ENCODE assay signal across 6 cellular contexts in genomic region chr19:19137556-19138109, GRCh38. TPM values are rescaled to one million over a fixed set of nuclear protein-coding genes. Genes with fewer than 3 reads are reported as not detected.
DNase-seq lines count a peak whose midpoint lies in the region; ATAC-seq and TF ChIP-seq lines count a peak whose summit lies in the region.

No MANE protein-coding gene starts in this region.

- peak overlapping the region; percentile 76 for H3K4me3 ChIP-seq in thoracic aorta

- no peaks in the 10 kb centered on the region for H3K27me3 Mint-ChIP-seq in activated naive CD4-positive, alpha-beta T cell treated with anti-CD3 and anti-CD28 coated beads, Interleukin-2, amount 50 U/mL, for 24 hours

- H3K27ac ChIP-seq in thoracic aorta, result no peak overlapping the region

- peaks cover 10% of the 10 kb centered on the region in 2 donors for H3K4me1 ChIP-seq in thoracic aorta (ENCODE audit: control insufficient read depth in 1 of 2, low read depth in 2 of 2)

- intact Hi-C loops in left cardiac atrium (cut with DNase I), result loop anchor here in 1 of 2 donors (2.0 kb wide), 1 partner anchor 85 kb away; no protein-coding TSS in a partner anchor

- ATAC-seq in left cardiac atrium (peak; percentile 13 to 20), thoracic aorta (ENCODE audit: insufficient number of reproducible peaks, low FRiP score, low read depth) (no peak), GM19452 (IDR thresholded peaks at IDR 0.05; ENCODE audit: unreplicated experiment) (no peak), GM18867 (IDR thresholded peaks at IDR 0.05; ENCODE audit: unreplicated experiment) (no peak)

- no peak for DNase-seq in activated naive CD4-positive, alpha-beta T cell treated with anti-CD3 and anti-CD28 coated beads, Interleukin-2, amount 50 U/mL, for 16 hours
- DNase-seq in left cardiac atrium (no peak), thoracic aorta (ENCODE audit: low spot score) (no peak)

- peaks cover 32% of the 10 kb centered on the region for H3K4me1 Mint-ChIP-seq in activated naive CD4-positive, alpha-beta T cell treated with anti-CD3 and anti-CD28 coated beads, Interleukin-2, amount 50 U/mL, for 24 hours

- H3K4me3 Mint-ChIP-seq in activated naive CD4-positive, alpha-beta T cell treated with anti-CD3 and anti-CD28 coated beads, Interleukin-2, amount 50 U/mL, for 24 hours, result peak overlapping the region; percentile 100

- no peak for TF ChIP-seq CTCF in thoracic aorta (IDR thresholded peaks at IDR 0.05)

- H3K36me3 ChIP-seq in thoracic aorta, result no peaks in the 10 kb centered on the region

- H3K27ac Mint-ChIP-seq in activated naive CD4-positive, alpha-beta T cell treated with anti-CD3 and anti-CD28 coated beads, Interleukin-2, amount 50 U/mL, for 24 hours, result peak overlapping the region; percentile 98

- H3K36me3 Mint-ChIP-seq in activated naive CD4-positive, alpha-beta T cell treated with anti-CD3 and anti-CD28 coated beads, Interleukin-2, amount 50 U/mL, for 24 hours, result peaks cover 2% of the 10 kb centered on the region

- no peaks in the 10 kb centered on the region for H3K9me3 ChIP-seq in thoracic aorta

- no peaks in the 10 kb centered on the region for H3K9me3 Mint-ChIP-seq in activated naive CD4-positive, alpha-beta T cell treated with anti-CD3 and anti-CD28 coated beads, Interleukin-2, amount 50 U/mL, for 24 hours

- H3K27me3 ChIP-seq in thoracic aorta (replicated peaks; ENCODE audit: insufficient read depth), result no peaks in the 10 kb centered on the region

RNA-seq across cellular contexts. Expression of gene TMEM161A, which starts 0.6 kb away (rescaled TPM):
- total RNA-seq in left cardiac atrium (10 to 100 TPM; 19.1 to 21.2 TPM), thoracic aorta (10 to 100 TPM; 13.8 to 14.4 TPM)

RNA-seq across cellular contexts. Expression of gene MEF2B, which starts 32.4 kb away (rescaled TPM):
- total RNA-seq in left cardiac atrium (under 1 TPM; 0.21 to 0.55 TPM), thoracic aorta (1 to 10 TPM; 1.5 to 2.0 TPM)

RNA-seq across cellular contexts. Expression of gene BORCS8, which starts 54.3 kb away (rescaled TPM):
- 10 to 100 TPM; 20.1 to 24.0 TPM for total RNA-seq in left cardiac atrium
- 10 to 100 TPM; 15.2 to 15.4 TPM for total RNA-seq in thoracic aorta

RNA-seq across cellular contexts. Expression of gene RFXANK, which starts 54.4 kb away (rescaled TPM):
- 10 to 100 TPM; 40.7 to 46.2 TPM for total RNA-seq in left cardiac atrium
- 10 to 100 TPM; 17.6 to 23.2 TPM for total RNA-seq in thoracic aorta

Comparison
In these comparisons a context has a peak if more than half of its experiments do, and no peak if none do; other contexts are left out.
1. ATAC-seq: peak in left cardiac atrium (2 of 2); none in thoracic aorta (single experiment), GM19452 (single experiment) and GM18867 (single experiment).